ENCODE assay signal across 16 cellular contexts in genomic region chr19:42857544-42857867, GRCh38. TPM values are rescaled to one million over a fixed set of nuclear protein-coding genes. Genes with fewer than 3 reads are reported as not detected.
DNase-seq lines count a peak whose midpoint lies in the region; ATAC-seq and TF ChIP-seq lines count a peak whose summit lies in the region.
"Had no signal": no experiment of that assay in that cellular context is flagged by ENCODE, and none has a peak within 500 bp of the region (broad histone marks: within the 10 kb centered on the region; RNA-seq: fewer than 3 reads in every experiment).

No MANE protein-coding gene starts in this region.

- dilution Hi-C loops in mammary epithelial cell (cut with HindIII; ENCODE audit: low sequenced_read_pairs) = no loop called here

- H3K4me3 Mint-ChIP-seq in MCF 10A (ENCODE audit: unreplicated experiment) = no peak overlapping the region
- H3K4me3 Mint-ChIP-seq: T-cell had no signal

- H4K20me1 ChIP-seq in mammary epithelial cell (ENCODE audit: insufficient read depth, low read length) = no peaks in the 10 kb centered on the region
- no peaks in the 10 kb centered on the region for H4K20me1 ChIP-seq in OCI-LY7 (ENCODE audit: insufficient read depth, low read length)

- H2AFZ ChIP-seq in mammary epithelial cell (ENCODE audit: low read depth, low read length) (no peak overlapping the region), OCI-LY7 (ENCODE audit: low read length) (no peak overlapping the region)

- CTCF ChIA-PET in MCF 10A (lab: Yijun Ruan, JAX) = interaction anchor here (0.9 to 1.4 kb wide), 5 partner anchors 17 to 66 kb away, joined by 3 to 6 read pairs (median 4); no protein-coding TSS in a partner anchor
- CTCF ChIA-PET in mammary epithelial cell (lab: Charles Lee; ENCODE audit: low non-redundant PET) = no interaction called here
- CTCF ChIA-PET in OCI-LY7 (lab: Charles Lee; ENCODE audit: unreplicated experiment) = no interaction called here

- no peak for TF ChIP-seq CTCF in MCF 10A (IDR thresholded peaks at IDR 0.05; ENCODE audit: unreplicated experiment)
- TF ChIP-seq CTCF in mammary epithelial cell (conservative IDR thresholded peaks at IDR 0.05 in 1 of 2, IDR thresholded peaks at IDR 0.05 in 1 of 2; ENCODE audit: extremely low read depth in 1 of 2, insufficient read depth in 1 of 2, low read depth in 1 of 2, low read length in 2 of 2) = no peak
- peak; percentile 57; the same call in 1 of the 2 replicates for TF ChIP-seq CTCF in OCI-LY7 (conservative IDR thresholded peaks at IDR 0.05; ENCODE audit: low read length)
- TF ChIP-seq CTCF in gastroesophageal sphincter (IDR thresholded peaks at IDR 0.05) = peak in 1 of 4 experiments; percentile 1

- no peaks in the 10 kb centered on the region for H3K36me3 Mint-ChIP-seq in MCF 10A (ENCODE audit: insufficient read depth, unreplicated experiment)
- H3K36me3 Mint-ChIP-seq: T-cell had no signal

- no peak overlapping the region for H3K4me2 ChIP-seq in mammary epithelial cell (ENCODE audit: insufficient read depth, low read depth, low read length)
- H3K4me2 ChIP-seq in OCI-LY7 (ENCODE audit: low read length) = no peak overlapping the region

- H3K9me3 Mint-ChIP-seq in MCF 10A (ENCODE audit: unreplicated experiment) = no peaks in the 10 kb centered on the region

- H3K36me3 ChIP-seq in mammary epithelial cell (ENCODE audit: insufficient read depth, low read length) = no peaks in the 10 kb centered on the region
- H3K36me3 ChIP-seq in OCI-LY7 (ENCODE audit: insufficient read depth, low read length) = no peaks in the 10 kb centered on the region
- H3K36me3 ChIP-seq in gastroesophageal sphincter = no peaks in the 10 kb centered on the region

- 44% methylated on average over 5 of the region's 5 CpGs for WGBS in mammary epithelial cell (ENCODE audit: low coverage, missing lambda C conversion rate)
- WGBS in gastroesophageal sphincter (ENCODE audit: low coverage in 1 of 2), 2 donors = 60 to 69% methylated on average over 3 to 5 of the region's 5 CpGs

- H3K27ac ChIP-seq in mammary epithelial cell (ENCODE audit: insufficient read depth, low read depth, low read length) (no peak overlapping the region), OCI-LY7 (ENCODE audit: low read depth, low read length, poor library complexity, severe bottlenecking) (no peak overlapping the region), caudate nucleus (ENCODE audit: low read depth, low read length) (peak overlapping the region; percentile 26), gastroesophageal sphincter (no peak overlapping the region)
- H3K27ac ChIP-seq: SK-N-MC had no signal

- peak overlapping the region; percentile 39 for H3K27ac Mint-ChIP-seq in MCF 10A (ENCODE audit: low read depth, unreplicated experiment)

- H3K27me3 Mint-ChIP-seq in MCF 10A (ENCODE audit: insufficient read depth, unreplicated experiment) = no peaks in the 10 kb centered on the region

- H3K9me2 ChIP-seq in OCI-LY7 (ENCODE audit: insufficient read depth, low read length) = no peaks in the 10 kb centered on the region

- BruUV-seq in MCF 10A (replicated peaks; lab: Mats Ljungman, UMichigan) = no TSS peak
- BruUV-seq in mammary epithelial cell (replicated peaks; lab: Mats Ljungman, UMichigan) = no TSS peak
- BruUV-seq in OCI-LY7 (replicated peaks; lab: Mats Ljungman, UMichigan) = no TSS peak

- TF ChIP-seq EP300 in gastroesophageal sphincter (IDR thresholded peaks at IDR 0.05) = no peak

- H3K9ac ChIP-seq in mammary epithelial cell (ENCODE audit: insufficient read depth, low read length) = no peak overlapping the region

- H3K4me1 ChIP-seq in mammary epithelial cell (ENCODE audit: insufficient read depth, low read length) (peaks cover 8% of the 10 kb centered on the region), OCI-LY7 (ENCODE audit: insufficient read depth, low read length, poor library complexity, severe bottlenecking) (no peaks in the 10 kb centered on the region), gastroesophageal sphincter (no peaks in the 10 kb centered on the region)
- H3K4me1 ChIP-seq: Caco-2 had no signal

- ATAC-seq in gastroesophageal sphincter (no peak), GM19463 (IDR thresholded peaks at IDR 0.05; ENCODE audit: unreplicated experiment) (no peak)
- ATAC-seq: Right ventricle myocardium inferior, T-cell had no signal

- H3K79me2 ChIP-seq in mammary epithelial cell (ENCODE audit: insufficient read depth, low read length) (no peaks in the 10 kb centered on the region), OCI-LY7 (ENCODE audit: insufficient read depth, low read depth, low read length) (no peaks in the 10 kb centered on the region)

- DNase-seq in MCF 10A (ENCODE audit: unreplicated experiment) (no peak), mammary epithelial cell (no peak), OCI-LY7 (ENCODE audit: low spot score) (no peak), caudate nucleus (lab: John Stamatoyannopoulos, UW) (no peak), NCI-H146 treated with DMSO at 0.1 percent for 48 hours (lab: John Stamatoyannopoulos, UW; ENCODE audit: unreplicated experiment) (no peak), NCI-H187 treated with DMSO at 0.1 percent for 48 hours (lab: John Stamatoyannopoulos, UW) (no peak)
- DNase-seq: 8988T, NCI-H1105 treated with DMSO at 0.1 percent for 48 hours, NCI-H2029 treated with DMSO at 0.1 percent for 48 hours, NCI-H510A treated with DMSO at 0.1 percent for 48 hours had no signal

- H3K27me3 ChIP-seq in mammary epithelial cell (ENCODE audit: insufficient read depth, low read length) (no peaks in the 10 kb centered on the region), gastroesophageal sphincter (no peaks in the 10 kb centered on the region)

- H3K9me3 ChIP-seq in mammary epithelial cell (replicated peaks; ENCODE audit: insufficient read depth, low read length) = no peaks in the 10 kb centered on the region
- no peaks in the 10 kb centered on the region for H3K9me3 ChIP-seq in OCI-LY7 (ENCODE audit: low read length)
- no peaks in the 10 kb centered on the region for H3K9me3 ChIP-seq in gastroesophageal sphincter

- intact Hi-C loops in MCF 10A (cut with micrococcal nuclease) (loop anchor here (1.0 kb wide), 1 partner anchor 64 kb away; no protein-coding TSS in a partner anchor), mammary epithelial cell (cut with micrococcal nuclease) (loop anchor here (1.0 to 5.0 kb wide), 3 partner anchors 28 to 65 kb away; no protein-coding TSS in a partner anchor), OCI-LY7 (cut with micrococcal nuclease; ENCODE audit: unreplicated experiment) (no loop called here)

- no peak for TF ChIP-seq POLR2A in gastroesophageal sphincter (IDR thresholded peaks at IDR 0.05)

- in situ Hi-C loops in mammary epithelial cell (cut with MboI; ENCODE audit: low sequenced_read_pairs in 2 of 2) = loop anchor here in 1 of 2 donors (10.0 kb wide), 1 partner anchor 63 kb away; no protein-coding TSS in a partner anchor

- H3K4me1 Mint-ChIP-seq in MCF 10A (ENCODE audit: insufficient read depth, unreplicated experiment) = peaks cover 21% of the 10 kb centered on the region
- H3K4me1 Mint-ChIP-seq: T-cell had no signal

- POLR2A ChIA-PET in MCF 10A (lab: Yijun Ruan, JAX) = no interaction called here
- POLR2A ChIA-PET in OCI-LY7 (lab: Charles Lee) = no interaction called here

- H3K4me3 ChIP-seq in mammary epithelial cell (replicated peaks in 1 of 3; ENCODE audit: insufficient read depth in 1 of 3, low read depth in 2 of 3, low read length in 3 of 3) (no peak overlapping the region), OCI-LY7 (ENCODE audit: low read depth, low read length, poor library complexity, severe bottlenecking) (no peak overlapping the region), gastroesophageal sphincter (no peak overlapping the region)
- H3K4me3 ChIP-seq: SK-N-MC had no signal

RNA-seq across cellular contexts. Expression of gene PSG1, which starts 22.0 kb away (rescaled TPM):
- total RNA-seq in MCF 10A (2022) (not detected in 2 replicates), mammary epithelial cell (not detected), OCI-LY7 (2022) (not detected in 2 replicates), gastroesophageal sphincter (under 1 TPM in 1 of 4 donors, not detected in 3; 0.12 TPM)
- polyA plus RNA-seq in mammary epithelial cell = 0.10 TPM
- not detected for polyA minus RNA-seq in mammary epithelial cell
- not detected in 2 replicates for total RNA-seq in OCI-LY7 (2014; rRNA removed; shearing (Covaris generic))
- total RNA-seq: Caco-2, Right ventricle myocardium inferior, T-cell had no signal
